Comparison of ENCODE assay signal across 9 cellular contexts in the genomic region with DNA sequence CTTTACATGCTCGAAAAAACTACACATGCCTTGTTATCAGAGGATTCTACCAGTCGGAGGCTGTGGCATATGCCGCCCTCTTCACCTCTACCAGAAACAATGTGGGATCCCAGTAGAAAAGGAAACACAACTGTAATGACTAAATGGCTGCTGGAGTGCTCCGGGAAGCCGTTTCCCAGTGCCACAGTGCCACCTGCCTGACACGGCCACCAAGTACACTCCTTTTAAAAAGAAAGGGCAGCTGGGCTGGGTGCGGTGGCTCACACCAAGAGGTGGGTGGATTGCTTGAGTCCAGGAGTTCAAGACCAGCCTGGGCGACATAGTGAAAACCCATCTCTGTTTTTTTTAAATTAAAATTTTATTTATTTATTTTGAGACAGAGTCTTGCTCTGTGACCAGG.
A peak's percentile ranks its signal among the peaks of the same experiment; 100 is the strongest.
DNase-seq lines count a peak whose midpoint lies in the region; ATAC-seq and TF ChIP-seq lines count a peak whose summit lies in the region.
"Had no signal": no experiment of that assay in that cellular context is flagged by ENCODE, and none has a peak within 500 bp of the region (broad histone marks: within the 10 kb centered on the region; RNA-seq: fewer than 3 reads in every experiment).

No MANE protein-coding gene starts in this region.

- 0 out of 2 replicates have a peak overlapping the region, but pooled peaks have one; percentile 30 for H2AFZ ChIP-seq in MM.1S (ENCODE audit: low read length)

- peaks cover 10% of the 10 kb centered on the region for H3K9me3 Mint-ChIP-seq in nephron progenitor cell

- POLR2A ChIA-PET in RWPE1 (lab: Yijun Ruan, JAX; ENCODE audit: low non-redundant PET): no interaction called here

- H3F3A ChIP-seq in MM.1S (ENCODE audit: insufficient read depth, low read length): no peaks in the 10 kb centered on the region

- peak; percentile 68 for TF ChIP-seq CTCF in MM.1S (IDR thresholded peaks at IDR 0.05; ENCODE audit: low read length)
- TF ChIP-seq CTCF in RWPE1 (conservative IDR thresholded peaks at IDR 0.05; ENCODE audit: low read depth): peak; percentile 38; the same call in 1 of the 2 replicates
- TF ChIP-seq CTCF in nephron progenitor cell (IDR thresholded peaks at IDR 0.05): peak; percentile 56

- peaks cover 13% of the 10 kb centered on the region for H3K27me3 Mint-ChIP-seq in nephron progenitor cell (ENCODE audit: low read depth, poor library complexity)

- no peaks in the 10 kb centered on the region for H4K20me1 ChIP-seq in MM.1S (ENCODE audit: insufficient read depth, low read length)

- CTCF ChIA-PET in RWPE1 (lab: Yijun Ruan, JAX): interaction anchor here (0.6 to 2.5 kb wide), 9 partner anchors 9 to 474 kb away, joined by 3 to 13 read pairs (median 4); no protein-coding TSS in a partner anchor

- 0 out of 2 replicates have a peak, but pooled peaks cover 10% of the 10 kb centered on the region for H3K27me3 ChIP-seq in MM.1S (replicated peaks; ENCODE audit: insufficient read depth, low read length)

- no peaks in the 10 kb centered on the region for H3K9me3 ChIP-seq in MM.1S (replicated peaks; ENCODE audit: insufficient read depth, low read length)

- H3K4me3 Mint-ChIP-seq in nephron progenitor cell: no peak overlapping the region
- H3K4me3 Mint-ChIP-seq: activated naive CD8-positive, alpha-beta T cell had no signal

- no peaks in the 10 kb centered on the region for H3K9me2 ChIP-seq in MM.1S (replicated peaks; ENCODE audit: insufficient read depth, low read length)

- 0 out of 2 replicates have a peak, but pooled peaks cover 2% of the 10 kb centered on the region for H3K4me1 ChIP-seq in MM.1S (ENCODE audit: low read length)

- no peak for ATAC-seq in HG02588 (IDR thresholded peaks at IDR 0.05; ENCODE audit: unreplicated experiment)

- H3K4me2 ChIP-seq in MM.1S (ENCODE audit: low read depth, low read length): peak overlapping the region; percentile 19; the same call in 1 of the 2 replicates

- no peaks in the 10 kb centered on the region for H3K36me3 ChIP-seq in MM.1S (replicated peaks; ENCODE audit: insufficient read depth, low read length)

- H3K9ac ChIP-seq in MM.1S (ENCODE audit: low read length): no peak overlapping the region

- peaks cover 5% of the 10 kb centered on the region for H3K4me1 Mint-ChIP-seq in nephron progenitor cell

- no peaks in the 10 kb centered on the region for H3K36me3 Mint-ChIP-seq in nephron progenitor cell (ENCODE audit: low read depth)
- H3K36me3 Mint-ChIP-seq: activated naive CD8-positive, alpha-beta T cell had no signal

- H3K79me2 ChIP-seq in MM.1S (ENCODE audit: low read length): no peaks in the 10 kb centered on the region

- H3K27ac ChIP-seq in MM.1S (ENCODE audit: low read length) (no peak overlapping the region), RWPE1 (no peak overlapping the region)

- DNase-seq in SKM-1 treated with dmso at 0.1 percent for 144 hours (lab: John Stamatoyannopoulos, UW; ENCODE audit: unreplicated experiment) (peak; percentile 7), SKM-1 (lab: John Stamatoyannopoulos, UW; ENCODE audit: unreplicated experiment) (no peak), MM.1S (peak; percentile 80), RWPE1 (ENCODE audit: low spot score) (peak; percentile 65), ecto neural progenitor cell (ENCODE audit: low spot score) (peak; percentile 67), nephron progenitor cell (peak; percentile 67), GM19240 (ENCODE audit: insufficient read length, low spot score) (no peak)

- H3K27ac Mint-ChIP-seq in nephron progenitor cell: no peak overlapping the region
- H3K27ac Mint-ChIP-seq: activated naive CD8-positive, alpha-beta T cell had no signal

- H3K4me3 ChIP-seq in MM.1S (ENCODE audit: low read length): no peak overlapping the region

Comparison
In these comparisons a context has a peak if more than half of its experiments do, and no peak if none do; other contexts are left out.
1. DNase-seq: peak in SKM-1 treated with dmso at 0.1 percent for 144 hours (single experiment), MM.1S (single experiment), RWPE1 (single experiment), ecto neural progenitor cell (single experiment) and nephron progenitor cell (single experiment); none in SKM-1 (single experiment) and GM19240 (single experiment).
2. Peak in every context shown above with its lines, with median percentiles within 50 percentile points of each other: CTCF ChIP-seq.